Comparison of ENCODE assay signal across 1 cellular context in genomic region chr6:52893803-52894202, GRCh38.
TF ChIP-seq lines count a peak whose summit lies in the region.

No MANE protein-coding gene starts in this region.

TF ChIP-seq in HepG2, 621 proteins besides CTCF, POLR2A, EP300 and RAD21:
- TF ChIP-seq EED (CRISPR knock-in tag; IDR thresholded peaks at IDR 0.05) (no peak), GRHL1 (CRISPR knock-in tag; conservative IDR thresholded peaks at IDR 0.05) (no peak), ONECUT2 (CRISPR knock-in tag; IDR thresholded peaks at IDR 0.05) (0 out of 2 replicates have a peak, but pooled peaks have one; percentile 7), SRSF9 (IDR thresholded peaks at IDR 0.05; ENCODE audit: borderline replicate concordance, insufficient read depth, low read depth, low read length, poor library complexity, severe bottlenecking) (no peak), ESRRA (CRISPR knock-in tag; IDR thresholded peaks at IDR 0.05; ENCODE audit: low read depth) (no peak), POLR2AphosphoS2 (IDR thresholded peaks at IDR 0.05; ENCODE audit: low read depth, low read length) (no peak), TAF15 (IDR thresholded peaks at IDR 0.05; ENCODE audit: low read depth, low read length, poor library complexity, severe bottlenecking) (no peak), NFE2L2 (IDR thresholded peaks at IDR 0.05; ENCODE audit: low read length) (0 out of 2 replicates have a peak, but pooled peaks have one; percentile 48), TMF1 (CRISPR knock-in tag; IDR thresholded peaks at IDR 0.05; ENCODE audit: low read depth) (no peak), CEBPZ (IDR thresholded peaks at IDR 0.05; ENCODE audit: low read length) (no peak), ZNF292 (CRISPR knock-in tag; IDR thresholded peaks at IDR 0.05; ENCODE audit: borderline replicate concordance, low read depth) (no peak), KLF6 (CRISPR knock-in tag; IDR thresholded peaks at IDR 0.05) (no peak)
